In genomic region chr7:134744569-134744968, GRCh38 we compare ENCODE assay signal across 13 cellular contexts.
"Had no signal": no experiment of that assay in that cellular context is flagged by ENCODE, and none has a peak within 500 bp of the region (broad histone marks: within the 10 kb centered on the region; RNA-seq: fewer than 3 reads in every experiment).

No MANE protein-coding gene starts in this region.

- H3K27me3 Mint-ChIP-seq: progenitor cell of endocrine pancreas; stimulated activated naive CD8-positive, alpha-beta T cell treated with anti-CD3 and anti-CD28 coated beads, Interleukin-15, Interleukin-2, amounts not matched to agents 100 ng/mL and 50 ng/mL, for 24 hours had no signal

- H3K27me3 ChIP-seq: adrenal gland, colonic mucosa, esophagus muscularis mucosa, hepatocyte, right atrium auricular region had no signal

- H3K4me3 Mint-ChIP-seq: nephron progenitor cell; stimulated activated naive CD8-positive, alpha-beta T cell treated with anti-CD3 and anti-CD28 coated beads, Interleukin-15, Interleukin-2, amounts not matched to agents 100 ng/mL and 50 ng/mL, for 24 hours had no signal

- H3K27ac Mint-ChIP-seq: nephron progenitor cell; progenitor cell of endocrine pancreas; stimulated activated naive CD8-positive, alpha-beta T cell treated with anti-CD3 and anti-CD28 coated beads, Interleukin-15, Interleukin-2, amounts not matched to agents 100 ng/mL and 50 ng/mL, for 24 hours had no signal

- H3K4me3 ChIP-seq: colonic mucosa, esophagus muscularis mucosa, hepatocyte, skin epidermis had no signal

- H3K27ac ChIP-seq: colonic mucosa, hepatocyte, right atrium auricular region had no signal

- H3K9me3 Mint-ChIP-seq: nephron progenitor cell; stimulated activated naive CD8-positive, alpha-beta T cell treated with anti-CD3 and anti-CD28 coated beads, Interleukin-15, Interleukin-2, amounts not matched to agents 100 ng/mL and 50 ng/mL, for 24 hours had no signal

- H3K36me3 ChIP-seq: adrenal gland, colonic mucosa, esophagus muscularis mucosa, right atrium auricular region had no signal

- DNase-seq: activated CD4-positive, alpha-beta T cell treated with anti-CD3 and anti-CD28 coated beads for 1 hour; activated CD4-positive, alpha-beta T cell treated with anti-CD3 and anti-CD28 coated beads, Interleukin-2, amount 50 U/mL, for 4 hours; activated naive CD4-positive, alpha-beta T cell treated with anti-CD3 and anti-CD28 coated beads, Interleukin-2, amount 50 U/mL, for 16 hours; adrenal gland; colonic mucosa; kidney glomerular epithelial cell; nephron progenitor cell had no signal

- H3K9me3 ChIP-seq: adrenal gland, colonic mucosa, esophagus muscularis mucosa, right atrium auricular region had no signal

- H3K4me1 ChIP-seq: adrenal gland, colonic mucosa had no signal
